13 cellular contexts compared by ENCODE assay signal in the genomic region with DNA sequence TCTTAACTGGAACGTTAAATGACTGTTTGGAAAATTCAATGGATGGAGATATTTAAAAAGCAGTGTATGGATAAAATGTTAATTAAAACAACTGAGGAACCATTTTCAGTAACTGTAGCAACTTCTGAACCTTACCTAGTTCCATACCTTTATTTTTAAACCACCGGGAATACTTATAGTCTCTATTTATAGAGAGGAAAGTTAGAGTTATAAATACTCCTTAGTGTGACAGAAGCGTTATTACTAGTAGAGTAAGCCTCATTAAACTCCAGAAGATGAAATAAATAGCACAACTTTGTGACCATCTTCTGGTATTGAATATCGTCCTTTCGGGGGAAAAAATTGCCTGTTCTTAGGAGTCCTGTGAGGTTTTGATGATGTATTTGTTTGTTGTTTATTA.
DNase-seq lines count a peak whose midpoint lies in the region; ATAC-seq, FAIRE-seq and TF ChIP-seq lines count a peak whose summit lies in the region.
"Had no signal": no experiment of that assay in that cellular context is flagged by ENCODE, and none has a peak within 500 bp of the region (broad histone marks: within the 10 kb centered on the region; RNA-seq: fewer than 3 reads in every experiment).

No MANE protein-coding gene starts in this region.

- H3K27ac Mint-ChIP-seq in central memory CD8-positive, alpha-beta T cell (ENCODE audit: low read depth), result peak overlapping the region; percentile 7
- H3K27ac Mint-ChIP-seq in progenitor cell of endocrine pancreas, result no peak overlapping the region
- H3K27ac Mint-ChIP-seq: CD14-positive monocyte, GM23338 had no signal

- no peak for TF ChIP-seq POLR2A in gastrocnemius medialis (IDR thresholded peaks at IDR 0.05)

- H3K4me3 ChIP-seq in gastrocnemius medialis, result no peak overlapping the region
- H3K4me3 ChIP-seq: GM23338 had no signal

- H3K27me3 ChIP-seq in gastrocnemius medialis, result no peaks in the 10 kb centered on the region

- FAIRE-seq in urothelium cell line (lab: Jason Lieb, UNC), result no peak
- FAIRE-seq: GM18507 had no signal

- DNase-seq in Right ventricle myocardium inferior (ENCODE audit: missing footprints), result no peak
- DNase-seq in cardiac septum (ENCODE audit: low spot score), result no peak
- no peak for DNase-seq in central memory CD8-positive, alpha-beta T cell (ENCODE audit: low spot score in 2 of 2)
- no peak for DNase-seq in left ventricle myocardium superior
- no peak for DNase-seq in gastrocnemius medialis
- DNase-seq in DMS153 (lab: John Stamatoyannopoulos, UW), result no peak
- no peak for DNase-seq in progenitor cell of endocrine pancreas (ENCODE audit: low spot score, unreplicated experiment)
- no peak for DNase-seq in urothelium cell line (ENCODE audit: low spot score)
- DNase-seq: H9 had no signal

- peaks cover 21% of the 10 kb centered on the region for H3K4me1 Mint-ChIP-seq in central memory CD8-positive, alpha-beta T cell
- peaks cover 24% of the 10 kb centered on the region for H3K4me1 Mint-ChIP-seq in progenitor cell of endocrine pancreas (ENCODE audit: low read depth)
- H3K4me1 Mint-ChIP-seq: CD14-positive monocyte, GM23338, H9 had no signal

- H3K36me3 ChIP-seq in gastrocnemius medialis, result no peaks in the 10 kb centered on the region

- peaks cover 37% of the 10 kb centered on the region in 2 donors for H3K4me1 ChIP-seq in gastrocnemius medialis

- no peaks in the 10 kb centered on the region for H3K27me3 Mint-ChIP-seq in central memory CD8-positive, alpha-beta T cell
- H3K27me3 Mint-ChIP-seq in progenitor cell of endocrine pancreas, result no peaks in the 10 kb centered on the region

- no peaks in the 10 kb centered on the region for H3K9me3 ChIP-seq in gastrocnemius medialis

- peak overlapping the region; percentile 42 to 74 (median 66) for H3K27ac ChIP-seq in gastrocnemius medialis
- H3K27ac ChIP-seq: 22Rv1 had no signal

- peaks cover 22% of the 10 kb centered on the region for H3K36me3 Mint-ChIP-seq in central memory CD8-positive, alpha-beta T cell (ENCODE audit: insufficient read depth)
- peaks cover 14% of the 10 kb centered on the region for H3K36me3 Mint-ChIP-seq in progenitor cell of endocrine pancreas (ENCODE audit: insufficient read depth)

- H3K9me3 Mint-ChIP-seq in central memory CD8-positive, alpha-beta T cell, result no peaks in the 10 kb centered on the region
- no peaks in the 10 kb centered on the region for H3K9me3 Mint-ChIP-seq in progenitor cell of endocrine pancreas (ENCODE audit: low read depth)
- H3K9me3 Mint-ChIP-seq: CD14-positive monocyte had no signal

- TF ChIP-seq CTCF in gastrocnemius medialis (IDR thresholded peaks at IDR 0.05 in 4 of 5, conservative IDR thresholded peaks at IDR 0.05 in 1 of 5), result no peak
- no peak for TF ChIP-seq CTCF in progenitor cell of endocrine pancreas (IDR thresholded peaks at IDR 0.05; ENCODE audit: unreplicated experiment)

- ATAC-seq in Right ventricle myocardium inferior, result peak; percentile 57
- ATAC-seq in central memory CD8-positive, alpha-beta T cell (replicated peaks; ENCODE audit: extremely low read depth, poor library complexity, severe bottlenecking), result no peak
- peak; percentile 83 for ATAC-seq in left ventricle myocardium superior
- ATAC-seq in gastrocnemius medialis, result peak; percentile 56 to 73
- ATAC-seq: GM23338 had no signal

- in situ Hi-C loops in gastrocnemius medialis (cut with MboI; ENCODE audit: low sequenced_read_pairs in 4 of 4), result no loop called here

- intact Hi-C loops in Right ventricle myocardium inferior (cut with DNase I) (no loop called here), cardiac septum (cut with DNase I) (no loop called here), left ventricle myocardium superior (cut with micrococcal nuclease) (no loop called here), gastrocnemius medialis (cut with DNase I; ENCODE audit: low total_unique reads) (no loop called here)

- H3K4me3 Mint-ChIP-seq in central memory CD8-positive, alpha-beta T cell, result no peak overlapping the region
- no peak overlapping the region for H3K4me3 Mint-ChIP-seq in progenitor cell of endocrine pancreas (ENCODE audit: low read depth)
- H3K4me3 Mint-ChIP-seq: CD14-positive monocyte, GM23338, H9 had no signal
